In genomic region chr9:15999422-16000339, GRCh38 we compare ENCODE assay signal across 12 cellular contexts.
A peak's percentile ranks its signal among the peaks of the same experiment; 100 is the strongest.
DNase-seq lines count a peak whose midpoint lies in the region; ATAC-seq, FAIRE-seq and TF ChIP-seq lines count a peak whose summit lies in the region.
"Had no signal": no experiment of that assay in that cellular context is flagged by ENCODE, and none has a peak within 500 bp of the region (broad histone marks: within the 10 kb centered on the region; RNA-seq: fewer than 3 reads in every experiment).

No MANE protein-coding gene starts in this region.

- H3K27me3 ChIP-seq in gastroesophageal sphincter = no peaks in the 10 kb centered on the region
- H3K27me3 ChIP-seq in smooth muscle cell (ENCODE audit: low read depth) = no peaks in the 10 kb centered on the region
- H3K27me3 ChIP-seq: neutrophil had no signal

- no peaks in the 10 kb centered on the region for H3K79me2 ChIP-seq in smooth muscle cell (ENCODE audit: low read depth)

- no peaks in the 10 kb centered on the region for H3K4me1 ChIP-seq in gastroesophageal sphincter
- H3K4me1 ChIP-seq in smooth muscle cell (ENCODE audit: low read depth) = peaks cover 6% of the 10 kb centered on the region

- no peak for TF ChIP-seq POLR2A in H54 (IDR thresholded peaks at IDR 0.05; ENCODE audit: low read depth, low read length)
- no peak for TF ChIP-seq POLR2A in gastroesophageal sphincter (IDR thresholded peaks at IDR 0.05)

- TF ChIP-seq CTCF in gastroesophageal sphincter (IDR thresholded peaks at IDR 0.05) (no peak), smooth muscle cell (IDR thresholded peaks at IDR 0.05; ENCODE audit: borderline replicate concordance, insufficient read depth, poor library complexity, severe bottlenecking) (no peak)

- TF ChIP-seq EP300 in gastroesophageal sphincter (IDR thresholded peaks at IDR 0.05) = no peak

- peak; percentile 53 for DNase-seq in H54 (ENCODE audit: insufficient read length, low spot score)
- peak; percentile 20 for DNase-seq in SW480 (ENCODE audit: low spot score)
- no peak for DNase-seq in smooth muscle cell (lab: John Stamatoyannopoulos, UW; ENCODE audit: unreplicated experiment)
- no peak for DNase-seq in OCI-M2 (lab: John Stamatoyannopoulos, UW; ENCODE audit: unreplicated experiment)
- DNase-seq in NCI-H146 (lab: John Stamatoyannopoulos, UW) = no peak
- no peak for DNase-seq in GOT3 (lab: John Stamatoyannopoulos, UW)
- DNase-seq: activated B cell treated with CpG ODN at 0.5 μM for 24 hours; activated naive CD4-positive, alpha-beta T cell treated with anti-CD3 and anti-CD28 coated beads, Interleukin-2, amount 10 ng/mL, durations not matched to agents 7 days and 5 days; NK-92 treated with Interleukin-12 subunit alpha and Interleukin-12 subunit beta, amount 100 ng/mL, for 24 hours had no signal

- peak overlapping the region; percentile 60 for H3K4me2 ChIP-seq in smooth muscle cell

- FAIRE-seq in H54 (lab: Jason Lieb, UNC) = peak; percentile 96

- peak; percentile 39 for ATAC-seq in gastroesophageal sphincter
- no peak for ATAC-seq in HG03378 (IDR thresholded peaks at IDR 0.05; ENCODE audit: unreplicated experiment)

- no peak overlapping the region for H2AFZ ChIP-seq in smooth muscle cell (ENCODE audit: low read depth)

- H3F3A ChIP-seq in smooth muscle cell (ENCODE audit: low read depth) = peaks cover 19% of the 10 kb centered on the region

- H3K4me3 ChIP-seq in gastroesophageal sphincter (no peak overlapping the region), smooth muscle cell (no peak overlapping the region)

- H3K9me3 ChIP-seq in gastroesophageal sphincter = peaks cover 0 to 9% (median 0%) of the 10 kb centered on the region in 3 donors
- H3K9me3 ChIP-seq in smooth muscle cell (replicated peaks; ENCODE audit: low read depth) = no peaks in the 10 kb centered on the region
- H3K9me3 ChIP-seq: neutrophil had no signal

- no peak overlapping the region for H3K9ac ChIP-seq in smooth muscle cell (ENCODE audit: low read depth)

- no peak overlapping the region for H3K27ac ChIP-seq in gastroesophageal sphincter
- H3K27ac ChIP-seq in smooth muscle cell (ENCODE audit: low read depth) = peak overlapping the region; percentile 79
- H3K27ac ChIP-seq: neutrophil had no signal

- H4K20me1 ChIP-seq in smooth muscle cell (ENCODE audit: low read depth) = no peaks in the 10 kb centered on the region

- 75 to 100% methylated on average over 1 to 7 of the region's 7 CpGs for WGBS in gastroesophageal sphincter (ENCODE audit: low coverage in 1 of 2), 2 donors
- WGBS in smooth muscle cell (ENCODE audit: low lambda C conversion rate) = 65% methylated on average over 7 of the region's 7 CpGs

- H3K36me3 ChIP-seq in gastroesophageal sphincter (no peaks in the 10 kb centered on the region), smooth muscle cell (ENCODE audit: low read depth) (no peaks in the 10 kb centered on the region)
- H3K36me3 ChIP-seq: neutrophil had no signal

Comparison
In these comparisons a context has a peak if more than half of its experiments do, and no peak if none do; other contexts are left out.
1. DNase-seq: peak in H54 (single experiment) and SW480 (single experiment); none in smooth muscle cell (single experiment), OCI-M2 (single experiment), NCI-H146 (single experiment) and GOT3 (single experiment).